In genomic region chr15:58870451-58870850, GRCh38 we compare ENCODE assay signal across 26 cellular contexts.
A peak's percentile ranks its signal among the peaks of the same experiment; 100 is the strongest.
DNase-seq lines count a peak whose midpoint lies in the region; ATAC-seq, FAIRE-seq and TF ChIP-seq lines count a peak whose summit lies in the region.
"Had no signal": no experiment of that assay in that cellular context is flagged by ENCODE, and none has a peak within 500 bp of the region (broad histone marks: within the 10 kb centered on the region; RNA-seq: fewer than 3 reads in every experiment).

No MANE protein-coding gene starts in this region.

- no peaks in the 10 kb centered on the region for H3K36me3 Mint-ChIP-seq in HFFc6 (ENCODE audit: low read depth)

- no peaks in the 10 kb centered on the region; the same call in 1 of the 2 replicates for H3K27me3 Mint-ChIP-seq in HFFc6 (ENCODE audit: insufficient read depth)
- H3K27me3 Mint-ChIP-seq: activated CD4-positive, alpha-beta T cell treated with anti-CD3 and anti-CD28 coated beads, Interleukin-2, amount 10 ng/mL, durations not matched to agents 24 days and 14 days; type B pancreatic cell had no signal

- ATAC-seq in GM18873 (IDR thresholded peaks at IDR 0.05; ENCODE audit: low FRiP score, unreplicated experiment) (no peak), HG02610 (IDR thresholded peaks at IDR 0.05; ENCODE audit: unreplicated experiment) (no peak), GM18870 (IDR thresholded peaks at IDR 0.05; ENCODE audit: unreplicated experiment) (no peak)
- ATAC-seq: HCT116, heart right ventricle, left lobe of liver had no signal

- DNase-seq in AG08395 (ENCODE audit: low spot score) (peak; percentile 4), HFFc6 (peak; percentile 25), RWPE1 (ENCODE audit: low spot score) (no peak), fibroblast of mammary gland (ENCODE audit: low read depth) (peak; percentile 70), HTR-8/SVneo (ENCODE audit: insufficient read length, low spot score) (no peak)
- DNase-seq: activated CD4-positive, alpha-beta T cell treated with anti-CD3 and anti-CD28 coated beads, Interleukin-2, amount 10 ng/mL, durations not matched to agents 24 days and 14 days; activated naive CD4-positive, alpha-beta T cell; activated T-cell treated with anti-CD3 and anti-CD28 coated beads, Interleukin-2, amount 50 U/mL, for 48 hours; amniotic stem cell; heart right ventricle; mesenchymal stem cell; NCI-H1105 treated with DMSO at 0.1 percent for 48 hours; NCI-H2029; NCI-H226; OCI-M1; small intestine; stimulated activated CD4-positive, alpha-beta T cell treated with anti-CD3 and anti-CD28 coated beads, Interleukin-1b, Interleukin-23, amount 100 ng/mL, for 48 hours; WERI-Rb-1 had no signal

- H3K27ac Mint-ChIP-seq in HFFc6: no peak overlapping the region
- H3K27ac Mint-ChIP-seq: activated CD4-positive, alpha-beta T cell treated with anti-CD3 and anti-CD28 coated beads, Interleukin-2, amount 10 ng/mL, durations not matched to agents 24 days and 14 days; dendritic cell treated with granulocyte-macrophage colony-stimulating factor and Interleukin-4, amounts not matched to agents 40 ng/mL and 50 ng/mL, for 4 days; type B pancreatic cell had no signal

- no peak overlapping the region for H3K4me3 Mint-ChIP-seq in HFFc6
- H3K4me3 Mint-ChIP-seq: activated CD4-positive, alpha-beta T cell treated with anti-CD3 and anti-CD28 coated beads, Interleukin-2, amount 10 ng/mL, durations not matched to agents 24 days and 14 days; dendritic cell treated with granulocyte-macrophage colony-stimulating factor and Interleukin-4, amounts not matched to agents 40 ng/mL and 50 ng/mL, for 4 days; type B pancreatic cell had no signal

- H3K4me3 ChIP-seq in fibroblast of mammary gland (ENCODE audit: control insufficient read depth, low read depth, low read length): no peak overlapping the region
- H3K4me3 ChIP-seq: heart right ventricle had no signal

- CTCF ChIA-PET in RWPE1 (lab: Yijun Ruan, JAX): no interaction called here

- H3K9me3 Mint-ChIP-seq in HFFc6: no peaks in the 10 kb centered on the region
- H3K9me3 Mint-ChIP-seq: activated CD4-positive, alpha-beta T cell treated with anti-CD3 and anti-CD28 coated beads, Interleukin-2, amount 10 ng/mL, durations not matched to agents 24 days and 14 days; dendritic cell treated with granulocyte-macrophage colony-stimulating factor and Interleukin-4, amounts not matched to agents 40 ng/mL and 50 ng/mL, for 4 days; type B pancreatic cell had no signal

- no peak for TF ChIP-seq CTCF in HFFc6 (IDR thresholded peaks at IDR 0.05)
- no peak for TF ChIP-seq CTCF in RWPE1 (conservative IDR thresholded peaks at IDR 0.05; ENCODE audit: low read depth)
- no peak for TF ChIP-seq CTCF in fibroblast of mammary gland (conservative IDR thresholded peaks at IDR 0.05; ENCODE audit: control insufficient read depth, insufficient read depth, low read depth, low read length)

- H3K27ac ChIP-seq in RWPE1: 0 out of 2 replicates have a peak overlapping the region, but pooled peaks have one; percentile 18
- H3K27ac ChIP-seq: heart right ventricle, WERI-Rb-1 had no signal

- no peak for FAIRE-seq in HTR-8/SVneo (lab: Jason Lieb, UNC)
- FAIRE-seq: A204.1, small intestine had no signal

- POLR2A ChIA-PET in RWPE1 (lab: Yijun Ruan, JAX; ENCODE audit: low non-redundant PET): no interaction called here

- H3K4me1 Mint-ChIP-seq in HFFc6 (ENCODE audit: low read depth): peaks cover 12% of the 10 kb centered on the region
- H3K4me1 Mint-ChIP-seq: activated CD4-positive, alpha-beta T cell treated with anti-CD3 and anti-CD28 coated beads, Interleukin-2, amount 10 ng/mL, durations not matched to agents 24 days and 14 days had no signal

Comparison
In these comparisons a context has a peak if more than half of its experiments do, and no peak if none do; other contexts are left out.
1. DNase-seq: peak in AG08395 (single experiment), HFFc6 (single experiment) and fibroblast of mammary gland (single experiment); none in RWPE1 (single experiment) and HTR-8/SVneo (single experiment).